ENCODE assay signal across 15 cellular contexts in genomic region chr16:50272687-50273381, GRCh38. TPM values are rescaled to one million over a fixed set of nuclear protein-coding genes. Genes with fewer than 3 reads are reported as not detected.
DNase-seq lines count a peak whose midpoint lies in the region; ATAC-seq and TF ChIP-seq lines count a peak whose summit lies in the region.
"Had no signal": no experiment of that assay in that cellular context is flagged by ENCODE, and none has a peak within 500 bp of the region (broad histone marks: within the 10 kb centered on the region; RNA-seq: fewer than 3 reads in every experiment).

No MANE protein-coding gene starts in this region.

- peak; percentile 25 for DNase-seq in activated T-cell treated with anti-CD3 and anti-CD28 coated beads, Interleukin-2, amount 50 U/mL, for 1 hour
- no peak for DNase-seq in activated T-cell treated with anti-CD3 and anti-CD28 coated beads, Interleukin-2, amount 50 U/mL, for 48 hours
- no peak for DNase-seq in OCI-LY7 (ENCODE audit: low spot score)
- DNase-seq in central memory CD8-positive, alpha-beta T cell (ENCODE audit: low spot score in 2 of 2): no peak
- DNase-seq in activated effector memory CD4-positive, alpha-beta T cell treated with anti-CD3 and anti-CD28 coated beads, Interleukin-2, amount 50 U/mL, for 16 hours: no peak
- no peak for DNase-seq in brain microvascular endothelial cell
- DNase-seq: hippocampal formation, NCI-H187, NCI-H774 had no signal

- no peaks in the 10 kb centered on the region for H3K27me3 Mint-ChIP-seq in central memory CD8-positive, alpha-beta T cell

- peaks cover 91% of the 10 kb centered on the region for H3K4me1 Mint-ChIP-seq in central memory CD8-positive, alpha-beta T cell

- H3K27ac ChIP-seq in OCI-LY7 (ENCODE audit: low read depth, low read length, poor library complexity, severe bottlenecking) (peak overlapping the region; percentile 80), skin epidermis (peak overlapping the region in 14 of 21 experiments; percentile 7 to 99 (median 88)), brain microvascular endothelial cell (no peak overlapping the region)
- H3K27ac ChIP-seq: dorsolateral prefrontal cortex had no signal

- H3K4me2 ChIP-seq in OCI-LY7 (ENCODE audit: low read length): no peak overlapping the region; the same call in 1 of the 2 replicates

- no peak overlapping the region for H2AFZ ChIP-seq in OCI-LY7 (ENCODE audit: low read length)

- in situ Hi-C loops in brain microvascular endothelial cell (cut with HindIII; ENCODE audit: low pct_ligation_motif_present, low sequenced_read_pairs): no loop called here

- H3K27me3 ChIP-seq in brain microvascular endothelial cell (replicated peaks): no peaks in the 10 kb centered on the region
- H3K27me3 ChIP-seq: dorsolateral prefrontal cortex, suprapubic skin had no signal

- CTCF ChIA-PET in OCI-LY7 (lab: Charles Lee; ENCODE audit: unreplicated experiment): interaction anchor here (0.5 to 2.1 kb wide), 3 partner anchors 10 to 469 kb away, joined by 3 to 4 read pairs (median 4); partner anchors contain the start of gene CYLD

- ATAC-seq in central memory CD8-positive, alpha-beta T cell (replicated peaks; ENCODE audit: extremely low read depth, poor library complexity, severe bottlenecking): no peak
- no peak for ATAC-seq in HG02763 (IDR thresholded peaks at IDR 0.05; ENCODE audit: unreplicated experiment)
- ATAC-seq: left lobe of liver, Right ventricle myocardium inferior had no signal

- BruUV-seq in OCI-LY7 (replicated peaks; lab: Mats Ljungman, UMichigan): no TSS peak

- peaks cover 41% of the 10 kb centered on the region for H3K79me2 ChIP-seq in OCI-LY7 (ENCODE audit: insufficient read depth, low read depth, low read length)

- H3K9me3 ChIP-seq in OCI-LY7 (ENCODE audit: low read length): no peaks in the 10 kb centered on the region; the same call in 1 of the 2 replicates
- H3K9me3 ChIP-seq: suprapubic skin had no signal

- H3K27ac Mint-ChIP-seq in central memory CD8-positive, alpha-beta T cell (ENCODE audit: low read depth): peak overlapping the region; percentile 97

- intact Hi-C loops in OCI-LY7 (cut with micrococcal nuclease; ENCODE audit: unreplicated experiment): no loop called here

- H3K4me1 ChIP-seq in OCI-LY7 (ENCODE audit: insufficient read depth, low read length, poor library complexity, severe bottlenecking): peaks cover 69% of the 10 kb centered on the region

- no peaks in the 10 kb centered on the region for H3K9me2 ChIP-seq in OCI-LY7 (ENCODE audit: insufficient read depth, low read length)

- POLR2A ChIA-PET in OCI-LY7 (lab: Charles Lee): interaction anchor here (0.9 to 3.5 kb wide), 3 partner anchors 10 to 13 kb away, joined by 6 to 21 read pairs (median 12); no protein-coding TSS in a partner anchor

- H4K20me1 ChIP-seq in OCI-LY7 (ENCODE audit: insufficient read depth, low read length): peaks cover 5% of the 10 kb centered on the region; the same call in 1 of the 2 replicates

- H3K4me3 Mint-ChIP-seq in central memory CD8-positive, alpha-beta T cell: peak overlapping the region; percentile 96

- no peak for TF ChIP-seq CTCF in OCI-LY7 (conservative IDR thresholded peaks at IDR 0.05; ENCODE audit: low read length)
- no peak for TF ChIP-seq CTCF in brain microvascular endothelial cell (IDR thresholded peaks at IDR 0.05; ENCODE audit: low read depth, low read length, missing control alignments)

- peaks cover 16% of the 10 kb centered on the region for H3K36me3 Mint-ChIP-seq in central memory CD8-positive, alpha-beta T cell (ENCODE audit: insufficient read depth)

- no peaks in the 10 kb centered on the region for H3K9me3 Mint-ChIP-seq in central memory CD8-positive, alpha-beta T cell

- H3K36me3 ChIP-seq in OCI-LY7 (ENCODE audit: insufficient read depth, low read length) (peaks cover 7% of the 10 kb centered on the region), brain microvascular endothelial cell (replicated peaks) (no peaks in the 10 kb centered on the region)
- H3K36me3 ChIP-seq: suprapubic skin had no signal

- no peak overlapping the region for H3K4me3 ChIP-seq in OCI-LY7 (ENCODE audit: low read depth, low read length, poor library complexity, severe bottlenecking)
- no peak overlapping the region for H3K4me3 ChIP-seq in skin epidermis
- no peak overlapping the region for H3K4me3 ChIP-seq in brain microvascular endothelial cell (ENCODE audit: low read depth, low read length)

RNA-seq across cellular contexts. Expression of gene ADCY7, which starts 6.5 kb away (rescaled TPM):
- total RNA-seq in OCI-LY7 (2014; rRNA removed; shearing (Covaris generic)): 36.9 and 49.9 TPM in 2 replicates
- total RNA-seq in OCI-LY7 (2022): 62.0 and 77.7 TPM in 2 replicates
